ENCODE assay signal across 8 cellular contexts in genomic region chr4:1285790-1286553, GRCh38. TPM values are rescaled to one million over a fixed set of nuclear protein-coding genes. Genes with fewer than 3 reads are reported as not detected.
DNase-seq lines count a peak whose midpoint lies in the region; ATAC-seq and TF ChIP-seq lines count a peak whose summit lies in the region.

No MANE protein-coding gene starts in this region.

- H3K36me3 Mint-ChIP-seq in CD14-positive monocyte (no peaks in the 10 kb centered on the region), immature natural killer cell (no peaks in the 10 kb centered on the region)

- H2AFZ ChIP-seq in HCT116 (ENCODE audit: low read depth, low read length, poor library complexity, severe bottlenecking), result no peak overlapping the region

- H3K36me3 ChIP-seq in HCT116 (ENCODE audit: control insufficient read depth in 1 of 2, insufficient read depth in 2 of 2, low read length in 2 of 2), result no peaks in the 10 kb centered on the region
- no peaks in the 10 kb centered on the region for H3K36me3 ChIP-seq in suprapubic skin

- TF ChIP-seq POLR2A in HCT116 (IDR thresholded peaks at IDR 0.05; ENCODE audit: borderline replicate concordance, extremely low read depth, insufficient read depth, insufficient read length) (no peak), suprapubic skin (IDR thresholded peaks at IDR 0.05) (no peak)

- no peaks in the 10 kb centered on the region for H3K9me2 ChIP-seq in HCT116 (ENCODE audit: insufficient read depth)

- H3K4me1 ChIP-seq in HCT116 (ENCODE audit: control insufficient read depth in 1 of 2, insufficient read depth in 2 of 2, low read length in 2 of 2), result peaks cover 3 to 13% of the 10 kb centered on the region in 2 experiments; a peak in 3 of 4 replicates
- H3K4me1 ChIP-seq in suprapubic skin, result peaks cover 14% of the 10 kb centered on the region

- H3K9me3 ChIP-seq in HCT116 (ENCODE audit: control insufficient read depth in 1 of 2, insufficient read depth in 1 of 2, low read depth in 1 of 2, low read length in 2 of 2), result peaks cover 0 to 9% of the 10 kb centered on the region in 2 experiments; a peak in 2 of 4 replicates
- no peaks in the 10 kb centered on the region for H3K9me3 ChIP-seq in suprapubic skin

- intact Hi-C loops in CD14-positive monocyte (cut with micrococcal nuclease) (loop anchor here (5.0 kb wide), 3 partner anchors 39 to 504 kb away; partner anchors contain the start of genes CTBP1 (in 1 of the 2) and FGFRL1 (in 1 of the 2)), HCT116 (cut with micrococcal nuclease) (loop anchor here (5.0 kb wide), 2 partner anchors 61 to 274 kb away; partner anchors contain the start of genes FGFRL1 and UVSSA)

- no peak for TF ChIP-seq EP300 in suprapubic skin (IDR thresholded peaks at IDR 0.05)

- CTCF ChIA-PET in HCT116 (lab: Charles Lee), result no interaction called here

- peaks cover 13% of the 10 kb centered on the region for H3K79me2 ChIP-seq in HCT116 (ENCODE audit: insufficient read depth, low read length)

- H3K27me3 Mint-ChIP-seq in CD14-positive monocyte (ENCODE audit: low read depth in 3 of 3) (peaks cover 3 to 4% (median 3%) of the 10 kb centered on the region in 3 donors), immature natural killer cell (ENCODE audit: low read depth in 3 of 3) (peaks cover 2 to 9% (median 7%) of the 10 kb centered on the region in 3 donors)

- no peaks in the 10 kb centered on the region for H4K20me1 ChIP-seq in HCT116 (ENCODE audit: insufficient read depth)

- H3K4me1 Mint-ChIP-seq in CD14-positive monocyte, result peaks cover 13% of the 10 kb centered on the region
- H3K4me1 Mint-ChIP-seq in immature natural killer cell, result peaks cover 12 to 17% of the 10 kb centered on the region in 2 donors

- H3K27ac Mint-ChIP-seq in CD14-positive monocyte, result no peak overlapping the region
- peak overlapping the region in 4 of 6 donors; percentile 15 to 42 (median 18) for H3K27ac Mint-ChIP-seq in immature natural killer cell

- peak; percentile 23 for TF ChIP-seq CTCF in CD14-positive monocyte (IDR thresholded peaks at IDR 0.05)
- peak in 2 of 3 experiments; percentile 9 to 27; a peak in 2 of 6 replicates for TF ChIP-seq CTCF in HCT116 (IDR thresholded peaks at IDR 0.05 in 2 of 3, conservative IDR thresholded peaks at IDR 0.05 in 1 of 3; ENCODE audit: borderline replicate concordance in 1 of 3, insufficient read depth in 1 of 3, low read depth in 2 of 3, low read length in 2 of 3)
- no peak for TF ChIP-seq CTCF in suprapubic skin (IDR thresholded peaks at IDR 0.05)

- H3K9me3 Mint-ChIP-seq in CD14-positive monocyte (peaks cover 7 to 21% (median 13%) of the 10 kb centered on the region in 7 donors), immature natural killer cell (no peaks in the 10 kb centered on the region)

- RAD21 ChIA-PET in HCT116 (lab: Charles Lee; ENCODE audit: low non-redundant PET in 1 of 2, low total read pairs in 2 of 2, uncharacterized antibody in 2 of 2, unreplicated experiment in 2 of 2), result no interaction called here

- 93% methylated on average over 16 of the region's 21 CpGs for WGBS in suprapubic skin

- peak; percentile 29; the same call in 1 of the 2 replicates for TF ChIP-seq RAD21 in HCT116 (IDR thresholded peaks at IDR 0.05; ENCODE audit: low read depth)

- H3K27ac ChIP-seq in HCT116 (ENCODE audit: low read depth, low read length) (no peak overlapping the region), suprapubic skin (no peak overlapping the region)

- no peak overlapping the region for H3K4me3 Mint-ChIP-seq in CD14-positive monocyte
- H3K4me3 Mint-ChIP-seq in immature natural killer cell, result no peak overlapping the region

- no peaks in the 10 kb centered on the region for H3K27me3 ChIP-seq in HCT116 (ENCODE audit: insufficient read depth, low read length)
- H3K27me3 ChIP-seq in suprapubic skin, result no peaks in the 10 kb centered on the region

- POLR2A ChIA-PET in HCT116 (lab: Charles Lee), result no interaction called here

- DNase-seq in CD14-positive monocyte (ENCODE audit: low spot score) (no peak), HCT116 (ENCODE audit: low read depth, low spot score) (no peak), immature natural killer cell (peak; percentile 40 to 61 (median 44)), NCI-H2107 treated with DMSO at 0.1 percent for 48 hours (lab: John Stamatoyannopoulos, UW; ENCODE audit: unreplicated experiment) (no peak), suprapubic skin (ENCODE audit: low spot score in 2 of 2) (no peak)
- DNase-seq in activated CD4-positive, alpha-beta T cell treated with anti-CD3 and anti-CD28 coated beads for 48 hours, result peak; percentile 72

- no TSS peak for BruUV-seq in HCT116 (replicated peaks; lab: Mats Ljungman, UMichigan)

- H3K4me3 ChIP-seq in HCT116 (replicated peaks in 1 of 2; ENCODE audit: low read depth in 1 of 2, low read length in 2 of 2) (no peak overlapping the region), suprapubic skin (no peak overlapping the region)

- no peak overlapping the region for H3K9ac ChIP-seq in HCT116 (ENCODE audit: low read length)

- no peak overlapping the region for H3K4me2 ChIP-seq in HCT116 (ENCODE audit: low read length)

- ATAC-seq in HCT116, result no peak
- no peak for ATAC-seq in esophagus mucosa
- ATAC-seq in GM21619 (IDR thresholded peaks at IDR 0.05; ENCODE audit: unreplicated experiment), result no peak

TF ChIP-seq in HCT116, 20 proteins besides CTCF, POLR2A, EP300 and RAD21:
- TF ChIP-seq EZH2phosphoT487 (IDR thresholded peaks at IDR 0.05; ENCODE audit: borderline replicate concordance) (no peak), ZNF274 (IDR thresholded peaks at IDR 0.05; ENCODE audit: low read depth, low read length) (no peak)

RNA-seq across cellular contexts. Expression of gene MAEA, which starts 3.7 kb away (rescaled TPM):
- polyA plus RNA-seq in CD14-positive monocyte, result 10 to 100 TPM; 34.3 to 37.7 TPM
- 88.3 TPM for total RNA-seq in HCT116 (2021; ENCODE audit: unreplicated experiment)
- polyA plus RNA-seq in HCT116 (2012), result 66.7 and 73.2 TPM in 2 replicates
- 10 to 100 TPM; 60.7 to 76.0 (median 72.9) TPM for polyA plus RNA-seq in immature natural killer cell
- total RNA-seq in esophagus mucosa, result 59.4 TPM
- 100 to 1,000 TPM in 1 of 4 donors, 10 to 100 TPM in 3; 58.7 to 112 (median 69.5) TPM for total RNA-seq in suprapubic skin

RNA-seq across cellular contexts. Expression of gene CTBP1, which starts 37.0 kb away (rescaled TPM):
- polyA plus RNA-seq in CD14-positive monocyte (10 to 100 TPM; 21.3 to 42.1 TPM), immature natural killer cell (100 to 1,000 TPM in 1 of 3 donors, 10 to 100 TPM in 2; 72.1 to 110 (median 77.7) TPM)
- total RNA-seq in HCT116 (2021; ENCODE audit: unreplicated experiment) (175 TPM), esophagus mucosa (89.4 TPM), suprapubic skin (100 to 1,000 TPM; 145 to 255 (median 181) TPM)
- 225 and 299 TPM in 2 replicates for polyA plus RNA-seq in HCT116 (2012)

Comparison
In these comparisons a context has a peak if more than half of its experiments do, and no peak if none do; other contexts are left out.
1. DNase-seq: peak in activated CD4-positive, alpha-beta T cell treated with anti-CD3 and anti-CD28 coated beads for 48 hours (single experiment) and immature natural killer cell (3 of 3); none in CD14-positive monocyte (single experiment), HCT116 (single experiment), NCI-H2107 treated with DMSO at 0.1 percent for 48 hours (single experiment) and suprapubic skin (0 of 2).
2. H3K27ac Mint-ChIP-seq: peak in immature natural killer cell (4 of 6); none in CD14-positive monocyte (0 of 7).
3. CTCF ChIP-seq: peak in CD14-positive monocyte (single experiment) and HCT116 (2 of 3); none in suprapubic skin (0 of 2).